ENCODE assay signal across 1 cellular context in genomic region chr10:132309466-132309865, GRCh38.
TF ChIP-seq lines count a peak whose summit lies in the region.

No MANE protein-coding gene starts in this region.

TF ChIP-seq in H1, 55 proteins besides CTCF, POLR2A, EP300 and RAD21:
- TF ChIP-seq ZNF274 (IDR thresholded peaks at IDR 0.05; ENCODE audit: borderline replicate concordance, extremely low read depth, low read length): no peak
- TF ChIP-seq POU5F1 (IDR thresholded peaks at IDR 0.05; ENCODE audit: low read depth, low read length): no peak
- no peak for TF ChIP-seq CEBPB (IDR thresholded peaks at IDR 0.05; ENCODE audit: low read depth, low read length)
- peak; percentile 43 for TF ChIP-seq EZH2 (IDR thresholded peaks at IDR 0.05; ENCODE audit: low read depth, low read length, severe bottlenecking)
- no peak for TF ChIP-seq RFX5 (IDR thresholded peaks at IDR 0.05; ENCODE audit: borderline replicate concordance, low read depth, low read length)
